8 cellular contexts compared by ENCODE assay signal in the genomic region with DNA sequence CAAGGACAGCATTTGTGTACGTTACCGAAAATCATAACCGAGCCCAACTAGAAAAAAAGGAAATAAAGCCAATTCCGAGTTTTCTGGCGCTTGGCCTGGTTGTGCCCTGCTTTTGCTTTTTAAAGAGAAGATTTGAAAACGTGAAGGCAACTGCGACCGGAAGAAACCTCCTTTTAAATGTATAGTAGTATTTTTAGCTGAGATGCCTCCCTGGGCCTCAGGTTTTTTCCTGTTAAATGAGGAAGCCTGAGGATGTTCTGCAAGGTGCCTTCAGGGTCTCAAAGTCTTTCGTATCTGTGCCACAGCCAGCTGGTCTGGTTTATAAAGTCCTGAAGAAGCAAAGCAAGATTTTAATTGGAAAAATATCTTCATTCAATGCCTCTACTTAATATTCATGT. TPM values are rescaled to one million over a fixed set of nuclear protein-coding genes. Genes with fewer than 3 reads are reported as not detected.
DNase-seq lines count a peak whose midpoint lies in the region; ATAC-seq and TF ChIP-seq lines count a peak whose summit lies in the region.

No MANE protein-coding gene starts in this region.

- no peaks in the 10 kb centered on the region for H3K36me3 ChIP-seq in SJCRH30
- H3K36me3 ChIP-seq in sigmoid colon, result no peaks in the 10 kb centered on the region

- WGBS in sigmoid colon, 2 donors, result 2 to 3% methylated on average over 9 of the region's 9 CpGs

- H3K4me1 ChIP-seq in SJCRH30 (peaks cover 6% of the 10 kb centered on the region; the same call in 1 of the 2 replicates), sigmoid colon (peaks cover 0 to 25% (median 12%) of the 10 kb centered on the region in 4 donors)

- DNase-seq in activated CD4-positive, alpha-beta T cell treated with anti-CD3 and anti-CD28 coated beads, Interleukin-2, amount 10 ng/mL, durations not matched to agents 24 days and 14 days, result no peak
- no peak for DNase-seq in activated CD4-positive, alpha-beta T cell treated with anti-CD3 and anti-CD28 coated beads for 4 hours
- DNase-seq in SJCRH30 (no peak), fibroblast of mammary gland (ENCODE audit: low read depth) (no peak), sigmoid colon (no peak), HT-29 (ENCODE audit: low spot score) (no peak), NCI-H1436 treated with DMSO at 0.1 percent for 48 hours (lab: John Stamatoyannopoulos, UW) (no peak)

- ATAC-seq in HG02885 (IDR thresholded peaks at IDR 0.05; ENCODE audit: poor library complexity, unreplicated experiment), result peak; percentile 15

- peak overlapping the region; percentile 94 for H3K4me3 Mint-ChIP-seq in activated CD4-positive, alpha-beta T cell treated with anti-CD3 and anti-CD28 coated beads, Interleukin-2, amount 10 ng/mL, durations not matched to agents 24 days and 14 days

- peak overlapping the region; percentile 56 for H3K27ac ChIP-seq in SJCRH30
- peak overlapping the region; percentile 71 to 85 (median 78) for H3K27ac ChIP-seq in sigmoid colon

- no peaks in the 10 kb centered on the region for H3K9me3 Mint-ChIP-seq in activated CD4-positive, alpha-beta T cell treated with anti-CD3 and anti-CD28 coated beads, Interleukin-2, amount 10 ng/mL, durations not matched to agents 24 days and 14 days

- TF ChIP-seq CTCF in fibroblast of mammary gland (conservative IDR thresholded peaks at IDR 0.05; ENCODE audit: control insufficient read depth, insufficient read depth, low read depth, low read length) (no peak), sigmoid colon (IDR thresholded peaks at IDR 0.05) (no peak)

- peak overlapping the region; percentile 98 for H3K27ac Mint-ChIP-seq in activated CD4-positive, alpha-beta T cell treated with anti-CD3 and anti-CD28 coated beads, Interleukin-2, amount 10 ng/mL, durations not matched to agents 24 days and 14 days

- peaks cover 8% of the 10 kb centered on the region for H3K36me3 Mint-ChIP-seq in activated CD4-positive, alpha-beta T cell treated with anti-CD3 and anti-CD28 coated beads, Interleukin-2, amount 10 ng/mL, durations not matched to agents 24 days and 14 days (ENCODE audit: low read depth)

- H3K27me3 ChIP-seq in SJCRH30 (no peaks in the 10 kb centered on the region), sigmoid colon (no peaks in the 10 kb centered on the region)

- no peaks in the 10 kb centered on the region for H3K9me3 ChIP-seq in SJCRH30 (replicated peaks)
- H3K9me3 ChIP-seq in sigmoid colon, result peaks cover 0 to under 1% (median 0%) of the 10 kb centered on the region in 4 donors

- TF ChIP-seq POLR2A in sigmoid colon (IDR thresholded peaks at IDR 0.05), result no peak

- peaks cover 13% of the 10 kb centered on the region for H3K27me3 Mint-ChIP-seq in activated CD4-positive, alpha-beta T cell treated with anti-CD3 and anti-CD28 coated beads, Interleukin-2, amount 10 ng/mL, durations not matched to agents 24 days and 14 days

- intact Hi-C loops in activated CD4-positive, alpha-beta T cell treated with anti-CD3 and anti-CD28 coated beads, Interleukin-2, amount 10 ng/mL, durations not matched to agents 24 days and 14 days (cut with micrococcal nuclease), result loop anchor here (1.0 to 10.0 kb wide), 7 partner anchors 8 to 938 kb away; a partner anchor contains a TSS
- intact Hi-C loops in sigmoid colon (cut with DNase I), result loop anchor here (5.0 to 10.0 kb wide), 3 partner anchors 106 to 516 kb away; a partner anchor contains a TSS

- H3K4me3 ChIP-seq in SJCRH30, result peak overlapping the region; percentile 76
- H3K4me3 ChIP-seq in fibroblast of mammary gland (ENCODE audit: control insufficient read depth, low read depth, low read length), result peak overlapping the region; percentile 90
- H3K4me3 ChIP-seq in sigmoid colon, result peak overlapping the region; percentile 67 to 88 (median 78)

- TF ChIP-seq EP300 in sigmoid colon (IDR thresholded peaks at IDR 0.05), result no peak

- H3K4me1 Mint-ChIP-seq in activated CD4-positive, alpha-beta T cell treated with anti-CD3 and anti-CD28 coated beads, Interleukin-2, amount 10 ng/mL, durations not matched to agents 24 days and 14 days, result peaks cover 32% of the 10 kb centered on the region

RNA-seq across cellular contexts. Expression of a gene that starts 0.4 kb away (rescaled TPM):
- total RNA-seq in activated CD4-positive, alpha-beta T cell treated with anti-CD3 and anti-CD28 coated beads, Interleukin-2, amount 10 ng/mL, durations not matched to agents 24 days and 14 days, result 16.0 and 23.3 TPM in 2 replicates
- total RNA-seq in SJCRH30 (2014; rRNA removed; shearing (Covaris generic)), result 20.7 and 25.3 TPM in 2 replicates
- 10 to 100 TPM; 27.8 to 55.1 (median 30.2) TPM for total RNA-seq in sigmoid colon
- polyA plus RNA-seq in sigmoid colon, result 10 to 100 TPM; 14.4 to 27.2 (median 16.2) TPM
- total RNA-seq in HT-29 (2014; rRNA removed; shearing (Covaris generic)), result 6.2 and 9.7 TPM in 2 replicates

RNA-seq across cellular contexts. Expression of a gene that starts 27.5 kb away (rescaled TPM):
- total RNA-seq in activated CD4-positive, alpha-beta T cell treated with anti-CD3 and anti-CD28 coated beads, Interleukin-2, amount 10 ng/mL, durations not matched to agents 24 days and 14 days, result not detected in 2 replicates
- total RNA-seq in SJCRH30 (2014; rRNA removed; shearing (Covaris generic)), result not detected in 2 replicates
- not detected for total RNA-seq in sigmoid colon
- polyA plus RNA-seq in sigmoid colon, result 1 to 10 TPM in 1 of 3 donors, under 1 TPM in 2; 0.60 to 2.1 (median 0.60) TPM
- not detected in 2 replicates for total RNA-seq in HT-29 (2014; rRNA removed; shearing (Covaris generic))
